Comparison of ENCODE assay signal across 8 cellular contexts in genomic region chr20:36064661-36065426, GRCh38.
A peak's percentile ranks its signal among the peaks of the same experiment; 100 is the strongest.
DNase-seq lines count a peak whose midpoint lies in the region; ATAC-seq and TF ChIP-seq lines count a peak whose summit lies in the region.

No MANE protein-coding gene starts in this region.

- intact Hi-C loops in activated CD4-positive, alpha-beta T cell treated with anti-CD3 and anti-CD28 coated beads for 36 hours (cut with DNase I, micrococcal nuclease) = loop anchor here (1.0 to 10.0 kb wide), 7 partner anchors 14 to 918 kb away; partner anchors contain the start of genes EDEM2 (in 1 of the 2), PHF20 (in 1 of the 2) and SCAND1 (in 1 of the 2)
- intact Hi-C loops in left colon (cut with DNase I, micrococcal nuclease) = no loop called here

- H3K4me3 Mint-ChIP-seq in activated CD4-positive, alpha-beta T cell treated with anti-CD3 and anti-CD28 coated beads for 36 hours = peak overlapping the region; percentile 76

- H3K36me3 Mint-ChIP-seq in activated CD4-positive, alpha-beta T cell treated with anti-CD3 and anti-CD28 coated beads for 36 hours (ENCODE audit: low read depth) = no peaks in the 10 kb centered on the region

- CTCF ChIA-PET in activated CD4-positive, alpha-beta T cell treated with anti-CD3 and anti-CD28 coated beads for 36 hours (lab: Charles Lee) = interaction anchor here (0.7 to 1.2 kb wide), 7 partner anchors 12 to 193 kb away, joined by 3 to 4 read pairs (median 4); no protein-coding TSS in a partner anchor

- H3K9me3 Mint-ChIP-seq in activated CD4-positive, alpha-beta T cell treated with anti-CD3 and anti-CD28 coated beads for 36 hours (ENCODE audit: low read depth) = no peaks in the 10 kb centered on the region

- peak; percentile 58 for TF ChIP-seq POLR2A in GM18951 (IDR thresholded peaks at IDR 0.05; ENCODE audit: extremely low read depth, insufficient read depth, insufficient read length)

- POLR2A ChIA-PET in activated CD4-positive, alpha-beta T cell treated with anti-CD3 and anti-CD28 coated beads for 36 hours (lab: Charles Lee) = interaction anchor here (1.1 kb wide), 1 partner anchor 111 kb away, joined by 3 read pairs; the partner anchor contains the start of gene SCAND1

- peak overlapping the region; percentile 65 for H3K4me3 ChIP-seq in choroid plexus epithelial cell (ENCODE audit: low read depth, low read length)

- no peak for TF ChIP-seq CTCF in choroid plexus epithelial cell (conservative IDR thresholded peaks at IDR 0.05; ENCODE audit: low read depth, low read length)

- H3K27ac Mint-ChIP-seq in activated CD4-positive, alpha-beta T cell treated with anti-CD3 and anti-CD28 coated beads for 36 hours = no peak overlapping the region

- DNase-seq in AG08395 (ENCODE audit: low spot score) = peak; percentile 99
- peak; percentile 86 for DNase-seq in NCI-H345 treated with DMSO at 0.1 percent for 48 hours (lab: John Stamatoyannopoulos, UW; ENCODE audit: unreplicated experiment)
- peak; percentile 95 for DNase-seq in activated CD4-positive, alpha-beta T cell treated with anti-CD3 and anti-CD28 coated beads for 36 hours
- peak; percentile 86 for DNase-seq in choroid plexus epithelial cell (ENCODE audit: low read depth)
- peak; percentile 93 to 97 for DNase-seq in left colon
- DNase-seq in stimulated activated CD4-positive, alpha-beta T cell treated with anti-CD3 and anti-CD28 coated beads, Interleukin-1b, Interleukin-23, amount 100 ng/mL, for 24 hours (ENCODE audit: low read depth in 4 of 4, low spot score in 1 of 4) = peak; percentile 86 to 97 (median 90)

- H3K4me1 Mint-ChIP-seq in activated CD4-positive, alpha-beta T cell treated with anti-CD3 and anti-CD28 coated beads for 36 hours = no peaks in the 10 kb centered on the region

- in situ Hi-C loops in GM18951 (cut with MboI; ENCODE audit: low sequenced_read_pairs, unreplicated experiment) = no loop called here

- peaks cover 8% of the 10 kb centered on the region for H3K27me3 Mint-ChIP-seq in activated CD4-positive, alpha-beta T cell treated with anti-CD3 and anti-CD28 coated beads for 36 hours

- ATAC-seq in HG03175 (IDR thresholded peaks at IDR 0.05; ENCODE audit: unreplicated experiment) (peak; percentile 94), left colon (peak; percentile 95)
- ATAC-seq in activated CD4-positive, alpha-beta T cell treated with anti-CD3 and anti-CD28 coated beads for 36 hours = peak; percentile 98

Comparison
In these comparisons a context has a peak if more than half of its experiments do, and no peak if none do; other contexts are left out.
1. Peak in every context shown above with its lines: DNase-seq, ATAC-seq and H3K4me3 ChIP-seq.
2. intact Hi-C loops: an anchor here in activated CD4-positive, alpha-beta T cell treated with anti-CD3 and anti-CD28 coated beads for 36 hours (1.0 to 10.0 kb wide); none called in left colon.